Comparison of ENCODE assay signal across 9 cellular contexts in genomic region chr15:50109086-50109987, GRCh38. TPM values are rescaled to one million over a fixed set of nuclear protein-coding genes. Genes with fewer than 3 reads are reported as not detected.
A peak's percentile ranks its signal among the peaks of the same experiment; 100 is the strongest.
DNase-seq lines count a peak whose midpoint lies in the region; ATAC-seq and TF ChIP-seq lines count a peak whose summit lies in the region.
"Had no signal": no experiment of that assay in that cellular context is flagged by ENCODE, and none has a peak within 500 bp of the region (broad histone marks: within the 10 kb centered on the region; RNA-seq: fewer than 3 reads in every experiment).

No MANE protein-coding gene starts in this region.

- peak overlapping the region; percentile 79 for H3K4me3 Mint-ChIP-seq in activated CD4-positive, alpha-beta T cell treated with anti-CD3 and anti-CD28 coated beads, Interleukin-2, amount 10 ng/mL, durations not matched to agents 24 days and 14 days
- H3K4me3 Mint-ChIP-seq in stimulated activated naive CD8-positive, alpha-beta T cell treated with anti-CD3 and anti-CD28 coated beads, Interleukin-15, amount 100 ng/mL, for 72 hours = peak overlapping the region; percentile 43 to 75

- peaks cover 65% of the 10 kb centered on the region for H3K4me1 Mint-ChIP-seq in activated CD4-positive, alpha-beta T cell treated with anti-CD3 and anti-CD28 coated beads, Interleukin-2, amount 10 ng/mL, durations not matched to agents 24 days and 14 days
- peaks cover 36% of the 10 kb centered on the region for H3K4me1 Mint-ChIP-seq in stimulated activated naive CD8-positive, alpha-beta T cell treated with anti-CD3 and anti-CD28 coated beads, Interleukin-15, amount 100 ng/mL, for 72 hours

- H3K27ac ChIP-seq in Peyer's patch = peak overlapping the region in 3 of 4 donors; percentile 38 to 66 (median 59)

- H3K9me3 Mint-ChIP-seq in activated CD4-positive, alpha-beta T cell treated with anti-CD3 and anti-CD28 coated beads, Interleukin-2, amount 10 ng/mL, durations not matched to agents 24 days and 14 days = peaks cover 3% of the 10 kb centered on the region
- peaks cover 0 to 8% of the 10 kb centered on the region in 2 donors for H3K9me3 Mint-ChIP-seq in stimulated activated naive CD8-positive, alpha-beta T cell treated with anti-CD3 and anti-CD28 coated beads, Interleukin-15, amount 100 ng/mL, for 72 hours

- H3K36me3 Mint-ChIP-seq in activated CD4-positive, alpha-beta T cell treated with anti-CD3 and anti-CD28 coated beads, Interleukin-2, amount 10 ng/mL, durations not matched to agents 24 days and 14 days (ENCODE audit: low read depth) = peaks cover 28% of the 10 kb centered on the region

- no peaks in the 10 kb centered on the region for H3K27me3 Mint-ChIP-seq in activated CD4-positive, alpha-beta T cell treated with anti-CD3 and anti-CD28 coated beads, Interleukin-2, amount 10 ng/mL, durations not matched to agents 24 days and 14 days
- H3K27me3 Mint-ChIP-seq in stimulated activated naive CD8-positive, alpha-beta T cell treated with anti-CD3 and anti-CD28 coated beads, Interleukin-15, amount 100 ng/mL, for 72 hours = no peaks in the 10 kb centered on the region

- H3K27ac Mint-ChIP-seq in activated CD4-positive, alpha-beta T cell treated with anti-CD3 and anti-CD28 coated beads, Interleukin-2, amount 10 ng/mL, durations not matched to agents 24 days and 14 days = peak overlapping the region; percentile 91
- peak overlapping the region in 1 of 2 donors; percentile 96 for H3K27ac Mint-ChIP-seq in stimulated activated naive CD8-positive, alpha-beta T cell treated with anti-CD3 and anti-CD28 coated beads, Interleukin-15, amount 100 ng/mL, for 72 hours

- no peak for TF ChIP-seq POLR2A in Peyer's patch (IDR thresholded peaks at IDR 0.05)

- H3K36me3 ChIP-seq in Peyer's patch = no peaks in the 10 kb centered on the region

- ATAC-seq in stimulated activated naive CD8-positive, alpha-beta T cell treated with anti-CD3 and anti-CD28 coated beads, Interleukin-15, amount 100 ng/mL, for 72 hours = no peak
- no peak for ATAC-seq in GM18511 (IDR thresholded peaks at IDR 0.05; ENCODE audit: unreplicated experiment)
- ATAC-seq in HG03139 (IDR thresholded peaks at IDR 0.05; ENCODE audit: unreplicated experiment) = no peak
- ATAC-seq in HG02798 (IDR thresholded peaks at IDR 0.05; ENCODE audit: poor library complexity, unreplicated experiment) = no peak

- TF ChIP-seq CTCF in Peyer's patch (IDR thresholded peaks at IDR 0.05) (no peak), fibroblast of mammary gland (conservative IDR thresholded peaks at IDR 0.05; ENCODE audit: control insufficient read depth, insufficient read depth, low read depth, low read length) (no peak)

- H3K4me3 ChIP-seq in Peyer's patch (no peak overlapping the region), fibroblast of mammary gland (ENCODE audit: control insufficient read depth, low read depth, low read length) (no peak overlapping the region)

- DNase-seq in activated CD4-positive, alpha-beta T cell treated with anti-CD3 and anti-CD28 coated beads, Interleukin-2, amount 10 ng/mL, durations not matched to agents 24 days and 14 days = peak; percentile 80
- no peak for DNase-seq in activated CD4-positive, alpha-beta T cell treated with anti-CD3 and anti-CD28 coated beads, Interleukin-2, amount 50 U/mL, for 4 hours
- DNase-seq in Peyer's patch = no peak
- peak; percentile 42 for DNase-seq in fibroblast of mammary gland (ENCODE audit: low read depth)
- DNase-seq in stimulated activated naive CD8-positive, alpha-beta T cell treated with anti-CD3 and anti-CD28 coated beads, Interleukin-15, amount 100 ng/mL, for 72 hours = no peak
- DNase-seq: posterior cingulate gyrus had no signal

- H3K4me1 ChIP-seq in Peyer's patch = peaks cover 0 to 11% (median 2%) of the 10 kb centered on the region in 4 donors

- intact Hi-C loops in activated CD4-positive, alpha-beta T cell treated with anti-CD3 and anti-CD28 coated beads, Interleukin-2, amount 10 ng/mL, durations not matched to agents 24 days and 14 days (cut with micrococcal nuclease) = loop anchor here (5.0 kb wide), 1 partner anchor 1777 kb away; the partner anchor contains the start of gene DUT

- no peaks in the 10 kb centered on the region for H3K9me3 ChIP-seq in Peyer's patch

- H3K27me3 ChIP-seq in Peyer's patch = no peaks in the 10 kb centered on the region

RNA-seq across cellular contexts. Expression of gene ATP8B4, which starts 9.7 kb away (rescaled TPM):
- total RNA-seq in activated CD4-positive, alpha-beta T cell treated with anti-CD3 and anti-CD28 coated beads, Interleukin-2, amount 10 ng/mL, durations not matched to agents 24 days and 14 days = 29.9 and 38.5 TPM in 2 replicates
- 10 to 100 TPM in 2 of 4 donors, 1 to 10 TPM in 2; 1.4 to 13.2 (median 8.7) TPM for total RNA-seq in Peyer's patch

Comparison
In these comparisons a context has a peak if more than half of its experiments do, and no peak if none do; other contexts are left out.
1. DNase-seq: peak in activated CD4-positive, alpha-beta T cell treated with anti-CD3 and anti-CD28 coated beads, Interleukin-2, amount 10 ng/mL, durations not matched to agents 24 days and 14 days (single experiment) and fibroblast of mammary gland (single experiment); none in activated CD4-positive, alpha-beta T cell treated with anti-CD3 and anti-CD28 coated beads, Interleukin-2, amount 50 U/mL, for 4 hours (0 of 2), Peyer's patch (0 of 3) and stimulated activated naive CD8-positive, alpha-beta T cell treated with anti-CD3 and anti-CD28 coated beads, Interleukin-15, amount 100 ng/mL, for 72 hours (0 of 2).